Comparison of ENCODE assay signal across 19 cellular contexts in the genomic region with DNA sequence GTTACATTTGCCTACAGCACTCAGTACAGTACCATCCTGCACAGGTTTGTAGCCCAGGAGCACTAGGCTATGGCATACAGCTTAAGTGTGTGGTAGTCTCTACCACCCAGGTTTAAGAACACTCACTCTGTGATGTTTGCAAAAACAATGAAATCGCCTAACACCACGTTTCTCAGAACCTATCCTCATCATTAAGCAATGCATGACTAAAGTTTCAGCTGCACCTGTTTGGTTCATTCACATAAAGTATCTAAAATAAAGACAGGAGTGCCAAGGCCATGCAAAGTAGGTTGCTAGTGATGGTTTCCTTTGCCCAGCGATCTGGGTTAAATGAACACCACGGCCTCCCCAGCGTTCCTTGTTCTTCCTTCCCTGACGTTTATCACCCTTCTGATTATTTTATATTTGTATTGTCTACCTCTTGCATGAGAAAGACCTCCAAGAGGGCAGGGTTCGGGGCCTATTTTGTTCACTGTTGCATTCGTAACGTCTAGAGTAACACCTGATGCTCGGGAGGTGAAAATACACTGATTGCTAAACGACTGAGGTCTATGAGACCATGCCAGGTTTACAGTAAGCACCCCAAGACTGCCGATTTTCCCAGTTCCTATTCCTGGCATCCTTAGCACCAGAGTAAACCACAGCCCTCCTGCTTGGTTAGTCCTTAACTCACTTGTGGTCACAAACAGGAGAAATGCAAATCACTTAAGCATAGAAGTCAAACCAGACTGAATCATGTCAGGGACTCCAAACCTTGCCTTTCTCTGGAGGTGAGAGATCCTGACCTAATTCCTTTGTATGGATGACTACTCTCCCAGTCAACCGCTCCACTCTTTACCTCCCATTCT.
DNase-seq lines count a peak whose midpoint lies in the region; ATAC-seq, FAIRE-seq and TF ChIP-seq lines count a peak whose summit lies in the region.
"Had no signal": no experiment of that assay in that cellular context is flagged by ENCODE, and none has a peak within 500 bp of the region (broad histone marks: within the 10 kb centered on the region; RNA-seq: fewer than 3 reads in every experiment).

No MANE protein-coding gene starts in this region.

- H3K4me1 ChIP-seq in gastroesophageal sphincter: peaks cover 0 to 30% (median 10%) of the 10 kb centered on the region in 3 donors

- no peaks in the 10 kb centered on the region for H3K36me3 ChIP-seq in GM06990 (ENCODE audit: control insufficient read depth, insufficient read depth, low read length)
- H3K36me3 ChIP-seq in gastroesophageal sphincter: no peaks in the 10 kb centered on the region

- WGBS in gastroesophageal sphincter (ENCODE audit: low coverage in 1 of 2), 2 donors: 78 to 79% methylated on average over 13 of the region's 13 CpGs

- H3K27me3 ChIP-seq in GM06990 (replicated peaks; ENCODE audit: control insufficient read depth, insufficient read depth, low read length): no peaks in the 10 kb centered on the region
- peaks cover 17% of the 10 kb centered on the region for H3K27me3 ChIP-seq in gastroesophageal sphincter

- no peaks in the 10 kb centered on the region for H3K9me3 ChIP-seq in gastroesophageal sphincter

- H3K4me3 ChIP-seq in GM06990 (replicated peaks; ENCODE audit: low read depth, low read length): peak overlapping the region; percentile 88; the same call in 1 of the 2 replicates
- no peak overlapping the region for H3K4me3 ChIP-seq in gastroesophageal sphincter

- peak; percentile 98 for FAIRE-seq in GM19239 (lab: Jason Lieb, UNC)
- FAIRE-seq: endothelial cell of umbilical vein had no signal

- TF ChIP-seq POLR2A in gastroesophageal sphincter (IDR thresholded peaks at IDR 0.05): no peak

- no peak overlapping the region for H3K27ac ChIP-seq in gastroesophageal sphincter

- DNase-seq in GM06990 (ENCODE audit: extremely low read depth, insufficient read length): no peak
- DNase-seq in GM19239 (ENCODE audit: insufficient read length, low spot score): no peak
- DNase-seq in M059J (ENCODE audit: low read depth): peak; percentile 51
- DNase-seq in glomerular visceral epithelial cell (ENCODE audit: extremely low spot score): peak; percentile 69
- no peak for DNase-seq in activated T-cell treated with anti-CD3 and anti-CD28 coated beads for 4 hours
- DNase-seq: activated CD4-positive, CD25-positive, alpha-beta regulatory T cell treated with anti-CD3 and anti-CD28 coated beads, Interleukin-2, amount 50 U/mL, for 72 hours; activated naive CD4-positive, alpha-beta T cell; aorta; mammary epithelial cell; natural killer cell; NCI-H2029; NCI-H510A treated with DMSO at 0.1 percent for 48 hours; PC-3; stimulated activated CD4-positive, alpha-beta T cell treated with anti-CD3 and anti-CD28 coated beads, Interleukin-15, amount 100 ng/mL, for 24 hours; T-helper 9 cell had no signal

- ATAC-seq in GM21717 (IDR thresholded peaks at IDR 0.05; ENCODE audit: unreplicated experiment) (no peak), HG02610 (IDR thresholded peaks at IDR 0.05; ENCODE audit: unreplicated experiment) (no peak), gastroesophageal sphincter (no peak)
- ATAC-seq: natural killer cell, PC-3 had no signal

- no peak for TF ChIP-seq CTCF in GM06990 (IDR thresholded peaks at IDR 0.05; ENCODE audit: insufficient read depth, low read length, poor library complexity, severe bottlenecking)
- no peak for TF ChIP-seq CTCF in gastroesophageal sphincter (IDR thresholded peaks at IDR 0.05)

- no peak for TF ChIP-seq EP300 in gastroesophageal sphincter (IDR thresholded peaks at IDR 0.05)

Comparison
In these comparisons a context has a peak if more than half of its experiments do, and no peak if none do; other contexts are left out.
1. DNase-seq: peak in M059J (single experiment) and glomerular visceral epithelial cell (single experiment); none in GM06990 (single experiment), GM19239 (single experiment) and activated T-cell treated with anti-CD3 and anti-CD28 coated beads for 4 hours (single experiment).